ENCODE assay signal across 1 cellular context in genomic region chr5:52838306-52839015, GRCh38.
TF ChIP-seq lines count a peak whose summit lies in the region.

No MANE protein-coding gene starts in this region.

TF ChIP-seq in WTC11, 78 proteins besides CTCF, POLR2A, EP300 and RAD21 (continued from another document):
- TF ChIP-seq ARID4B (CRISPR knock-in tag; IDR thresholded peaks at IDR 0.05; ENCODE audit: borderline replicate concordance) (no peak), NFE2L1 (CRISPR knock-in tag; IDR thresholded peaks at IDR 0.05) (no peak), AR (CRISPR knock-in tag; IDR thresholded peaks at IDR 0.05) (no peak), ATF6 (CRISPR knock-in tag; IDR thresholded peaks at IDR 0.05) (no peak), AFF4 (CRISPR knock-in tag; IDR thresholded peaks at IDR 0.05; ENCODE audit: borderline replicate concordance) (no peak), ZNF532 (CRISPR knock-in tag; IDR thresholded peaks at IDR 0.05; ENCODE audit: borderline replicate concordance) (no peak), NR3C1 (CRISPR knock-in tag; conservative IDR thresholded peaks at IDR 0.05; ENCODE audit: low read depth) (no peak), JUN (CRISPR knock-in tag; IDR thresholded peaks at IDR 0.05) (no peak)
